In genomic region chr5:14174235-14174636, GRCh38 we compare ENCODE assay signal across 8 cellular contexts. TPM values are rescaled to one million over a fixed set of nuclear protein-coding genes. Genes with fewer than 3 reads are reported as not detected.
A peak's percentile ranks its signal among the peaks of the same experiment; 100 is the strongest.
DNase-seq lines count a peak whose midpoint lies in the region; ATAC-seq and TF ChIP-seq lines count a peak whose summit lies in the region.

No MANE protein-coding gene starts in this region.

- intact Hi-C loops in A673 (cut with micrococcal nuclease; ENCODE audit: unreplicated experiment): no loop called here

- POLR2A ChIA-PET in A673 (lab: Charles Lee; ENCODE audit: low non-redundant PET): no interaction called here

- H3K4me1 ChIP-seq in A673 (ENCODE audit: insufficient read depth, low read length, poor library complexity, severe bottlenecking) (peaks cover 81% of the 10 kb centered on the region), Karpas-422 (ENCODE audit: low read length) (no peaks in the 10 kb centered on the region)

- H3K4me3 ChIP-seq in A673 (ENCODE audit: low read depth, low read length, poor library complexity, severe bottlenecking) (peak overlapping the region; percentile 20), Karpas-422 (ENCODE audit: low read length) (no peak overlapping the region)

- H3K27ac ChIP-seq in A673 (ENCODE audit: low read depth, low read length, poor library complexity, severe bottlenecking): peak overlapping the region; percentile 67
- H3K27ac ChIP-seq in Karpas-422 (ENCODE audit: low read length): no peak overlapping the region

- DNase-seq in A673 (ENCODE audit: low spot score): peak; percentile 75
- peak; percentile 58 for DNase-seq in NCI-H82 (lab: John Stamatoyannopoulos, UW)
- peak; percentile 57 for DNase-seq in iPS DF 19.7 (ENCODE audit: low read depth, low spot score)
- no peak for DNase-seq in SK-N-DZ (ENCODE audit: low spot score)
- DNase-seq in NCI-H187 (lab: John Stamatoyannopoulos, UW): no peak
- no peak for DNase-seq in Karpas-422
- no peak for DNase-seq in DMS79 treated with DMSO at 0.1 percent for 48 hours (lab: John Stamatoyannopoulos, UW)

- no peaks in the 10 kb centered on the region for H3K9me2 ChIP-seq in Karpas-422 (replicated peaks; ENCODE audit: insufficient read depth, low read length)

- H3K9me3 ChIP-seq in A673 (ENCODE audit: low read depth, low read length, poor library complexity, severe bottlenecking) (no peaks in the 10 kb centered on the region), Karpas-422 (ENCODE audit: low read length) (no peaks in the 10 kb centered on the region)

- no peak overlapping the region for H2AFZ ChIP-seq in Karpas-422 (ENCODE audit: low read length)

- H3K36me3 ChIP-seq in A673 (ENCODE audit: insufficient read depth, low read length, poor library complexity, severe bottlenecking) (no peaks in the 10 kb centered on the region), Karpas-422 (ENCODE audit: insufficient read depth, low read length) (no peaks in the 10 kb centered on the region)

- no TSS peak for BruUV-seq in A673 (replicated peaks; lab: Mats Ljungman, UMichigan)

- no peak for TF ChIP-seq CTCF in A673 (conservative IDR thresholded peaks at IDR 0.05; ENCODE audit: low read depth, low read length)

- no peak overlapping the region for H3K4me2 ChIP-seq in Karpas-422 (ENCODE audit: low read depth, low read length, poor library complexity, severe bottlenecking)

- no peaks in the 10 kb centered on the region for H3K27me3 ChIP-seq in A673 (replicated peaks; ENCODE audit: insufficient read depth, low read depth, low read length, poor library complexity)
- no peaks in the 10 kb centered on the region for H3K27me3 ChIP-seq in Karpas-422 (ENCODE audit: low read length)

- H3K9ac ChIP-seq in Karpas-422 (ENCODE audit: low read length): no peak overlapping the region

- no peaks in the 10 kb centered on the region for H4K20me1 ChIP-seq in Karpas-422 (ENCODE audit: insufficient read depth, low read depth, low read length)

- peak; percentile 38 for ATAC-seq in GM21786 (IDR thresholded peaks at IDR 0.05; ENCODE audit: unreplicated experiment)

- no peaks in the 10 kb centered on the region for H3K79me2 ChIP-seq in Karpas-422 (ENCODE audit: low read length)

- CTCF ChIA-PET in A673 (lab: Charles Lee): no interaction called here

RNA-seq across cellular contexts. Expression of gene TRIO, which starts 31.1 kb away (rescaled TPM):
- 99.8 and 105 TPM in 2 replicates for total RNA-seq in A673 (2021)
- 28.7 and 32.3 TPM in 2 replicates for polyA plus RNA-seq in SK-N-DZ (2014; cell fraction: cytosol; rRNA removed)
- 56.3 and 115 TPM in 2 replicates for polyA plus RNA-seq in SK-N-DZ (2014; cell fraction: nucleus; rRNA removed)
- 0.04 and 0.25 TPM in 2 replicates for total RNA-seq in Karpas-422 (2014; rRNA removed; shearing (Covaris generic); ENCODE audit: low replicate concordance)

Comparison
In these comparisons a context has a peak if more than half of its experiments do, and no peak if none do; other contexts are left out.
1. DNase-seq: peak in A673 (single experiment), NCI-H82 (single experiment) and iPS DF 19.7 (single experiment); none in SK-N-DZ (single experiment), NCI-H187 (0 of 2), Karpas-422 (single experiment) and DMS79 treated with DMSO at 0.1 percent for 48 hours (single experiment).
2. RNA of gene TRIO, which starts 31.1 kb away (total RNA-seq): 99.8 to 105 TPM in A673; 0.04 to 0.25 TPM in Karpas-422; every median in the first group is over 10 times any median in the second.